Comparison of ENCODE assay signal across 17 cellular contexts in genomic region chr10:109880886-109881467, GRCh38. TPM values are rescaled to one million over a fixed set of nuclear protein-coding genes. Genes with fewer than 3 reads are reported as not detected.
DNase-seq lines count a peak whose midpoint lies in the region; ATAC-seq and TF ChIP-seq lines count a peak whose summit lies in the region.
"Had no signal": no experiment of that assay in that cellular context is flagged by ENCODE, and none has a peak within 500 bp of the region (broad histone marks: within the 10 kb centered on the region; RNA-seq: fewer than 3 reads in every experiment).

No MANE protein-coding gene starts in this region.

- intact Hi-C loops in CD14-positive monocyte (cut with micrococcal nuclease) = loop anchor here in 1 of 2 donors (10.0 kb wide), 1 partner anchor 244 kb away; no protein-coding TSS in a partner anchor

- ATAC-seq in GM19025 (IDR thresholded peaks at IDR 0.05; ENCODE audit: low read depth, unreplicated experiment) (peak; percentile 57), HG02763 (IDR thresholded peaks at IDR 0.05; ENCODE audit: unreplicated experiment) (peak; percentile 75), HG03571 (IDR thresholded peaks at IDR 0.05; ENCODE audit: unreplicated experiment) (peak; percentile 68)
- ATAC-seq: foreskin keratinocyte had no signal

- DNase-seq in CD14-positive monocyte (ENCODE audit: low spot score) = no peak
- DNase-seq in NCI-H2171 (lab: John Stamatoyannopoulos, UW) = no peak
- DNase-seq in T-helper 2 cell = no peak
- no peak for DNase-seq in amniotic stem cell (lab: John Stamatoyannopoulos, UW)
- DNase-seq in LoVo (ENCODE audit: low spot score) = no peak
- DNase-seq: activated CD4-positive, alpha-beta T cell treated with anti-CD3 and anti-CD28 coated beads, Interleukin-2, amount 10 ng/mL, durations not matched to agents 7 days and 5 days; foreskin keratinocyte; NCI-H1436; NK-92 treated with Interleukin-12 subunit alpha and Interleukin-12 subunit beta, amount 100 ng/mL, for 24 hours; stimulated activated CD4-positive, alpha-beta T cell treated with anti-CD3 and anti-CD28 coated beads, Interleukin-12 subunit alpha, Interleukin-12 subunit beta, amount 100 ng/mL, for 4 hours; SW 1271 had no signal

- no peak overlapping the region for H3K4me3 Mint-ChIP-seq in CD14-positive monocyte
- H3K4me3 Mint-ChIP-seq: activated CD4-positive, alpha-beta T cell treated with anti-CD3 and anti-CD28 coated beads, Interleukin-2, amount 10 ng/mL, durations not matched to agents 7 days and 5 days; activated naive CD4-positive, alpha-beta T cell treated with anti-CD3 and anti-CD28 coated beads, Interleukin-2, amount 50 U/mL, for 24 hours; dendritic cell treated with granulocyte-macrophage colony-stimulating factor and Interleukin-4, amounts not matched to agents 40 ng/mL and 50 ng/mL, for 4 days; neural crest cell had no signal

- H3K4me1 Mint-ChIP-seq in CD14-positive monocyte = peaks cover 5% of the 10 kb centered on the region

- no peak for TF ChIP-seq CTCF in CD14-positive monocyte (IDR thresholded peaks at IDR 0.05)

- no peaks in the 10 kb centered on the region for H3K27me3 Mint-ChIP-seq in CD14-positive monocyte (ENCODE audit: low read depth in 3 of 3)
- H3K27me3 Mint-ChIP-seq: activated CD4-positive, alpha-beta T cell treated with anti-CD3 and anti-CD28 coated beads, Interleukin-2, amount 10 ng/mL, durations not matched to agents 7 days and 5 days; activated naive CD4-positive, alpha-beta T cell treated with anti-CD3 and anti-CD28 coated beads, Interleukin-2, amount 50 U/mL, for 24 hours; dendritic cell treated with granulocyte-macrophage colony-stimulating factor and Interleukin-4, amounts not matched to agents 40 ng/mL and 50 ng/mL, for 4 days had no signal

- H3K27ac Mint-ChIP-seq in CD14-positive monocyte = peak overlapping the region in 4 of 7 donors; percentile 21 to 74 (median 28)
- H3K27ac Mint-ChIP-seq: activated CD4-positive, alpha-beta T cell treated with anti-CD3 and anti-CD28 coated beads, Interleukin-2, amount 10 ng/mL, durations not matched to agents 7 days and 5 days; activated naive CD4-positive, alpha-beta T cell treated with anti-CD3 and anti-CD28 coated beads, Interleukin-2, amount 50 U/mL, for 24 hours; dendritic cell treated with granulocyte-macrophage colony-stimulating factor and Interleukin-4, amounts not matched to agents 40 ng/mL and 50 ng/mL, for 4 days had no signal

- H3K36me3 Mint-ChIP-seq in CD14-positive monocyte = peaks cover 79 to 83% of the 10 kb centered on the region in 2 donors

- H3K9me3 Mint-ChIP-seq in CD14-positive monocyte = no peaks in the 10 kb centered on the region
- H3K9me3 Mint-ChIP-seq: activated CD4-positive, alpha-beta T cell treated with anti-CD3 and anti-CD28 coated beads, Interleukin-2, amount 10 ng/mL, durations not matched to agents 7 days and 5 days; activated naive CD4-positive, alpha-beta T cell treated with anti-CD3 and anti-CD28 coated beads, Interleukin-2, amount 50 U/mL, for 24 hours; dendritic cell treated with granulocyte-macrophage colony-stimulating factor and Interleukin-4, amounts not matched to agents 40 ng/mL and 50 ng/mL, for 4 days; neural crest cell had no signal

RNA-seq across cellular contexts. Expression of gene XPNPEP1, which starts 42.3 kb away (rescaled TPM):
- 10 to 100 TPM; 32.1 to 38.4 TPM for polyA plus RNA-seq in CD14-positive monocyte
